Comparison of ENCODE assay signal across 8 cellular contexts in genomic region chr7:131370523-131370968, GRCh38. TPM values are rescaled to one million over a fixed set of nuclear protein-coding genes. Genes with fewer than 3 reads are reported as not detected.
DNase-seq lines count a peak whose midpoint lies in the region; ATAC-seq, FAIRE-seq and TF ChIP-seq lines count a peak whose summit lies in the region.

No MANE protein-coding gene starts in this region.

- peaks cover 9% of the 10 kb centered on the region for H3F3A ChIP-seq in MM.1S (ENCODE audit: insufficient read depth, low read length)

- TF ChIP-seq CTCF in MM.1S (IDR thresholded peaks at IDR 0.05; ENCODE audit: low read length) = no peak

- H3K4me1 ChIP-seq in MM.1S (ENCODE audit: low read length) = peaks cover 16% of the 10 kb centered on the region
- peaks cover 14% of the 10 kb centered on the region for H3K4me1 ChIP-seq in effector memory CD4-positive, alpha-beta T cell (ENCODE audit: control insufficient read depth, insufficient read depth, low read length, poor library complexity, severe bottlenecking)

- no peak overlapping the region for H3K27ac ChIP-seq in MM.1S (ENCODE audit: low read length)
- no peak overlapping the region for H3K27ac ChIP-seq in effector memory CD4-positive, alpha-beta T cell (ENCODE audit: insufficient read depth, low read length, poor library complexity, severe bottlenecking)

- H2AFZ ChIP-seq in MM.1S (ENCODE audit: low read length) = no peak overlapping the region

- peak overlapping the region; percentile 31 for H3K4me2 ChIP-seq in MM.1S (ENCODE audit: low read depth, low read length)

- no peak overlapping the region for H3K4me3 ChIP-seq in MM.1S (ENCODE audit: low read length)
- H3K4me3 ChIP-seq in effector memory CD4-positive, alpha-beta T cell (ENCODE audit: insufficient read depth, low read depth, low read length, poor library complexity, severe bottlenecking) = no peak overlapping the region

- H3K36me3 ChIP-seq in MM.1S (replicated peaks; ENCODE audit: insufficient read depth, low read length) = no peaks in the 10 kb centered on the region
- H3K36me3 ChIP-seq in effector memory CD4-positive, alpha-beta T cell (ENCODE audit: control insufficient read depth, insufficient read depth, low read length) = no peaks in the 10 kb centered on the region

- DNase-seq in Daoy (ENCODE audit: low read depth) = peak; percentile 75
- peak; percentile 91 for DNase-seq in MM.1S
- peak in 2 of 3 donors; percentile 2 to 5 for DNase-seq in effector memory CD4-positive, alpha-beta T cell
- peak; percentile 18 for DNase-seq in urothelium cell line (ENCODE audit: low spot score)
- no peak for DNase-seq in DMS53 treated with DMSO at 0.1 percent for 48 hours (lab: John Stamatoyannopoulos, UW; ENCODE audit: unreplicated experiment)
- DNase-seq in activated CD8-positive, alpha-beta memory T cell treated with anti-CD3 and anti-CD28 coated beads, Interleukin-2, amount 50 U/mL, for 4 hours = no peak
- no peak for DNase-seq in inferior parietal cortex (ENCODE audit: extremely low spot score)

- no peaks in the 10 kb centered on the region for H3K9me3 ChIP-seq in MM.1S (replicated peaks; ENCODE audit: insufficient read depth, low read length)
- no peaks in the 10 kb centered on the region for H3K9me3 ChIP-seq in effector memory CD4-positive, alpha-beta T cell (ENCODE audit: control insufficient read depth, low read length)

- peaks cover 90% of the 10 kb centered on the region for H3K79me2 ChIP-seq in MM.1S (ENCODE audit: low read length)

- H3K9ac ChIP-seq in MM.1S (ENCODE audit: low read length) = no peak overlapping the region

- H3K27me3 ChIP-seq in MM.1S (replicated peaks; ENCODE audit: insufficient read depth, low read length) = no peaks in the 10 kb centered on the region
- H3K27me3 ChIP-seq in effector memory CD4-positive, alpha-beta T cell (replicated peaks; ENCODE audit: control insufficient read depth, insufficient read depth, low read length, poor library complexity, severe bottlenecking) = no peaks in the 10 kb centered on the region

- FAIRE-seq in urothelium cell line (lab: Jason Lieb, UNC) = no peak

- peaks cover 32% of the 10 kb centered on the region for H4K20me1 ChIP-seq in MM.1S (ENCODE audit: insufficient read depth, low read length)

- peak; percentile 78 for ATAC-seq in GM21737 (IDR thresholded peaks at IDR 0.05; ENCODE audit: unreplicated experiment)

- no peaks in the 10 kb centered on the region for H3K9me2 ChIP-seq in MM.1S (replicated peaks; ENCODE audit: insufficient read depth, low read length)

RNA-seq across cellular contexts. Expression of gene MKLN1, which starts 42.9 kb away (rescaled TPM):
- 51.5 and 53.3 TPM in 2 replicates for total RNA-seq in Daoy (2014; rRNA removed; shearing (Covaris generic))

Comparison
In these comparisons a context has a peak if more than half of its experiments do, and no peak if none do; other contexts are left out.
1. DNase-seq: peak in Daoy (single experiment), MM.1S (single experiment), effector memory CD4-positive, alpha-beta T cell (2 of 3) and urothelium cell line (single experiment); none in DMS53 treated with DMSO at 0.1 percent for 48 hours (single experiment), activated CD8-positive, alpha-beta memory T cell treated with anti-CD3 and anti-CD28 coated beads, Interleukin-2, amount 50 U/mL, for 4 hours (single experiment) and inferior parietal cortex (single experiment).